1 cellular context compared by ENCODE assay signal in the genomic region with DNA sequence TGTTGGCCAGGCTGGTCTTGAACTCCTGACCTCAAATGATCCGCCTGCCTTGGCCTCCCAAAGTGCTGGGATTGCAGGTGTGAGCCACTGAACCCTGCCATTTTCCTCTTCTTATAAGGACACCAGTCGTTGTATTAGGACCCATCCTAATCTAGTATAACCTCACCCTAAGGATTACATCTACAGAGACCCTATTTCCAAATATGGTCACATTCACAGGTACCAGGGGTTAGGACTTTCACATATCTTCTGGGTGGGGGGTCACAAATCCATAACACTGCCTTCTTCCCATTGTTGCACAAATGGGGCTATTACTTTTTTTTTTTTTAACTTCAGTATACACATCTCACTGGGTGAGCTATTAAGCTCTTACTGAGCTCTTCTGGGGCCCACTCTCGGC.
TF ChIP-seq lines count a peak whose summit lies in the region.

No MANE protein-coding gene starts in this region.

TF ChIP-seq in WTC11, 78 proteins besides CTCF, POLR2A, EP300 and RAD21 (continued from another document):
- TF ChIP-seq ZNF532 (CRISPR knock-in tag; IDR thresholded peaks at IDR 0.05; ENCODE audit: borderline replicate concordance) (no peak), MXD4 (CRISPR knock-in tag; IDR thresholded peaks at IDR 0.05; ENCODE audit: borderline replicate concordance) (no peak)
- TF ChIP-seq, protein P1, sequence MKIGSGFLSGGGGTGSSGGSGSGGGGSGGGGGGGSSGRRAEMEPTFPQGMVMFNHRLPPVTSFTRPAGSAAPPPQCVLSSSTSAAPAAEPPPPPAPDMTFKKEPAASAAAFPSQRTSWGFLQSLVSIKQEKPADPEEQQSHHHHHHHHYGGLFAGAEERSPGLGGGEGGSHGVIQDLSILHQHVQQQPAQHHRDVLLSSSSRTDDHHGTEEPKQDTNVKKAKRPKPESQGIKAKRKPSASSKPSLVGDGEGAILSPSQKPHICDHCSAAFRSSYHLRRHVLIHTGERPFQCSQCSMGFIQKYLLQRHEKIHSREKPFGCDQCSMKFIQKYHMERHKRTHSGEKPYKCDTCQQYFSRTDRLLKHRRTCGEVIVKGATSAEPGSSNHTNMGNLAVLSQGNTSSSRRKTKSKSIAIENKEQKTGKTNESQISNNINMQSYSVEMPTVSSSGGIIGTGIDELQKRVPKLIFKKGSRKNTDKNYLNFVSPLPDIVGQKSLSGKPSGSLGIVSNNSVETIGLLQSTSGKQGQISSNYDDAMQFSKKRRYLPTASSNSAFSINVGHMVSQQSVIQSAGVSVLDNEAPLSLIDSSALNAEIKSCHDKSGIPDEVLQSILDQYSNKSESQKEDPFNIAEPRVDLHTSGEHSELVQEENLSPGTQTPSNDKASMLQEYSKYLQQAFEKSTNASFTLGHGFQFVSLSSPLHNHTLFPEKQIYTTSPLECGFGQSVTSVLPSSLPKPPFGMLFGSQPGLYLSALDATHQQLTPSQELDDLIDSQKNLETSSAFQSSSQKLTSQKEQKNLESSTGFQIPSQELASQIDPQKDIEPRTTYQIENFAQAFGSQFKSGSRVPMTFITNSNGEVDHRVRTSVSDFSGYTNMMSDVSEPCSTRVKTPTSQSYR (CRISPR knock-in tag; IDR thresholded peaks at IDR 0.05), result no peak
- TF ChIP-seq, protein P2, sequence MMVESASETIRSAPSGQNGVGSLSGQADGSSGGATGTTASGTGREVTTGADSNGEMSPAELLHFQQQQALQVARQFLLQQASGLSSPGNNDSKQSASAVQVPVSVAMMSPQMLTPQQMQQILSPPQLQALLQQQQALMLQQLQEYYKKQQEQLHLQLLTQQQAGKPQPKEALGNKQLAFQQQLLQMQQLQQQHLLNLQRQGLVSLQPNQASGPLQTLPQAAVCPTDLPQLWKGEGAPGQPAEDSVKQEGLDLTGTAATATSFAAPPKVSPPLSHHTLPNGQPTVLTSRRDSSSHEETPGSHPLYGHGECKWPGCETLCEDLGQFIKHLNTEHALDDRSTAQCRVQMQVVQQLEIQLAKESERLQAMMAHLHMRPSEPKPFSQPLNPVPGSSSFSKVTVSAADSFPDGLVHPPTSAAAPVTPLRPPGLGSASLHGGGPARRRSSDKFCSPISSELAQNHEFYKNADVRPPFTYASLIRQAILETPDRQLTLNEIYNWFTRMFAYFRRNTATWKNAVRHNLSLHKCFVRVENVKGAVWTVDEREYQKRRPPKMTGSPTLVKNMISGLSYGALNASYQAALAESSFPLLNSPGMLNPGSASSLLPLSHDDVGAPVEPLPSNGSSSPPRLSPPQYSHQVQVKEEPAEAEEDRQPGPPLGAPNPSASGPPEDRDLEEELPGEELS (CRISPR knock-in tag; IDR thresholded peaks at IDR 0.05), result no peak
